7 cellular contexts compared by ENCODE assay signal in the genomic region with DNA sequence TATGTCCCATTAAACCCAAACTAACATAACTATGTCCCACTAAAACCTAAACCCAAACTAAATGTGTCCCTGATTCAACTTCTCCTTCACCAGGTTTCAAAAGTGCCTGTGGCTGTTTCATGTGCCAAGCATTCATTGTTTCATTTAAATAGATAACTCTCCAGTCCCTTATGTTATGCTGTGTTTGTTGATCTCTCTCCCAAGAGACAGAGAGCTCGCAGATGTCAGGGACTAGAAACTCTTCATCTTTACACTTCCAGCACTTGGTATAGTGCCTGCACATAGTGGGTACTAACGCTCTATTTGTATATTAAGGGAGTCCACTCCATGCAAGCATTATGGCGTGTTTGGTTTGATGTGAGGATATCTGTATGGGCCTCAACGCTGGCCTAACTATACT.
"Had no signal": no experiment of that assay in that cellular context is flagged by ENCODE, and none has a peak within 500 bp of the region (broad histone marks: within the 10 kb centered on the region; RNA-seq: fewer than 3 reads in every experiment).

No MANE protein-coding gene starts in this region.

- H3K9me3 Mint-ChIP-seq: GM23338, HFFc6 had no signal

- ATAC-seq: GM23338, HCT116, HepG2, K562 had no signal

- H3K4me1 ChIP-seq: HAP-1 had no signal

- H2AFZ ChIP-seq: GM23338 had no signal

- H3K4me2 ChIP-seq: GM23338 had no signal

- H3K36me3 ChIP-seq: HAP-1 had no signal

- H3K4me3 ChIP-seq: GM23338, HAP-1, K562 had no signal

- DNase-seq: HFFc6 had no signal

- H3K4me3 Mint-ChIP-seq: GM23338, HFFc6 had no signal

- H3K9me3 ChIP-seq: HAP-1 had no signal

- H3K27ac ChIP-seq: HL-60 had no signal

- H3K27ac Mint-ChIP-seq: GM23338, HFFc6 had no signal
